29 cellular contexts compared by ENCODE assay signal in the genomic region with DNA sequence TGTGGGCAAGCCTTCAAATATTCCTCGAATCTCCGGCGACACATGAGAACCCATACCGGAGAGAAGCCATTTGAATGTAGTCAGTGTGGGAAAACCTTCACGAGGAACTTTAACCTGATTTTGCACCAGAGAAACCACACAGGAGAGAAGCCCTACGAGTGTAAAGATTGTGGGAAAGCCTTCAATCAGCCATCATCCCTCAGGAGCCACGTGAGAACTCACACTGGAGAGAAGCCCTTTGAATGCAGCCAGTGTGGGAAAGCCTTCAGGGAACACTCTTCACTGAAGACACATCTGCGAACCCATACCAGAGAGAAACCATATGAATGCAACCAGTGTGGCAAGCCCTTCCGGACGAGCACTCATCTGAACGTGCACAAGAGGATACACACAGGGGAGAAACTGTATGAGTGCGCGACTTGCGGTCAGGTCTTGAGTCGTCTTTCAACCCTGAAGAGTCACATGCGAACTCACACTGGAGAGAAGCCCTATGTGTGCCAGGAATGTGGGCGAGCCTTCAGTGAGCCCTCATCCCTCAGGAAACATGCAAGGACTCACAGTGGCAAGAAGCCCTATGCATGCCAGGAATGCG. TPM values are rescaled to one million over a fixed set of nuclear protein-coding genes. Genes with fewer than 3 reads are reported as not detected.
DNase-seq lines count a peak whose midpoint lies in the region; ATAC-seq and TF ChIP-seq lines count a peak whose summit lies in the region.
"Had no signal": no experiment of that assay in that cellular context is flagged by ENCODE, and none has a peak within 500 bp of the region (broad histone marks: within the 10 kb centered on the region; RNA-seq: fewer than 3 reads in every experiment).

No MANE protein-coding gene starts in this region.

- H3K9ac ChIP-seq in HCT116 (ENCODE audit: low read length) (no peak overlapping the region), adipocyte (ENCODE audit: low read length) (no peak overlapping the region), skeletal muscle tissue (ENCODE audit: low read depth in 1 of 3, low read length in 3 of 3) (no peak overlapping the region)
- H3K9ac ChIP-seq: parathyroid adenoma had no signal

- no peaks in the 10 kb centered on the region for H3K9me2 ChIP-seq in HCT116 (ENCODE audit: insufficient read depth)

- ATAC-seq in HCT116 (no peak), HG03025 (IDR thresholded peaks at IDR 0.05; ENCODE audit: low FRiP score, unreplicated experiment) (no peak), GM19452 (IDR thresholded peaks at IDR 0.05; ENCODE audit: unreplicated experiment) (no peak)
- ATAC-seq: body of pancreas, heart right ventricle, left colon, sciatic nerve had no signal

- CTCF ChIA-PET in HCT116 (lab: Charles Lee) = no interaction called here

- no TSS peak for BruUV-seq in HCT116 (replicated peaks; lab: Mats Ljungman, UMichigan)

- H3K4me1 ChIP-seq in HCT116 (ENCODE audit: control insufficient read depth in 1 of 2, insufficient read depth in 2 of 2, low read length in 2 of 2) = no peaks in the 10 kb centered on the region
- no peaks in the 10 kb centered on the region for H3K4me1 ChIP-seq in adipocyte (ENCODE audit: control insufficient read depth, insufficient read depth, low read length)
- no peaks in the 10 kb centered on the region for H3K4me1 ChIP-seq in skeletal muscle tissue (ENCODE audit: control insufficient read depth in 3 of 3, insufficient read depth in 3 of 3, low read length in 3 of 3)
- H3K4me1 ChIP-seq: body of pancreas, esophagus muscularis mucosa, heart right ventricle, parathyroid adenoma had no signal

- H3K27ac ChIP-seq in HCT116 (ENCODE audit: low read depth, low read length) (no peak overlapping the region), skeletal muscle tissue (ENCODE audit: low read depth, low read length) (no peak overlapping the region)
- H3K27ac ChIP-seq: body of pancreas, esophagus muscularis mucosa, heart right ventricle, parathyroid adenoma had no signal

- intact Hi-C loops in HCT116 (cut with micrococcal nuclease) = no loop called here

- H3K9me3 ChIP-seq in HCT116 (ENCODE audit: control insufficient read depth in 1 of 2, insufficient read depth in 1 of 2, low read depth in 1 of 2, low read length in 2 of 2) (peaks cover 35 to 52% of the 10 kb centered on the region in 2 experiments), adipocyte (ENCODE audit: control insufficient read depth, low read length) (peaks cover 97% of the 10 kb centered on the region), skeletal muscle tissue (ENCODE audit: control insufficient read depth in 3 of 3, low read length in 3 of 3) (peaks cover 69 to 83% (median 73%) of the 10 kb centered on the region in 3 donors)

- H3K36me3 ChIP-seq in HCT116 (ENCODE audit: control insufficient read depth in 1 of 2, insufficient read depth in 2 of 2, low read length in 2 of 2) = peaks cover 2 to 13% of the 10 kb centered on the region in 2 experiments; a peak in 2 of 4 replicates
- H3K36me3 ChIP-seq in adipocyte (ENCODE audit: control insufficient read depth, insufficient read depth, low read length, severe bottlenecking) = peaks cover 94% of the 10 kb centered on the region
- peaks cover 81 to 84% (median 84%) of the 10 kb centered on the region in 3 donors for H3K36me3 ChIP-seq in skeletal muscle tissue (ENCODE audit: control insufficient read depth in 3 of 3, insufficient read depth in 3 of 3, low read length in 3 of 3)

- no peaks in the 10 kb centered on the region for H3K79me2 ChIP-seq in HCT116 (ENCODE audit: insufficient read depth, low read length)
- H3K79me2 ChIP-seq: parathyroid adenoma had no signal

- TF ChIP-seq CTCF in HCT116 (IDR thresholded peaks at IDR 0.05 in 2 of 3, conservative IDR thresholded peaks at IDR 0.05 in 1 of 3; ENCODE audit: borderline replicate concordance in 1 of 3, insufficient read depth in 1 of 3, low read depth in 2 of 3, low read length in 2 of 3) (no peak), fibroblast of mammary gland (conservative IDR thresholded peaks at IDR 0.05; ENCODE audit: control insufficient read depth, insufficient read depth, low read depth, low read length) (no peak)

- no peak overlapping the region for H3K4me2 ChIP-seq in HCT116 (ENCODE audit: low read length)

- no peaks in the 10 kb centered on the region for H4K20me1 ChIP-seq in HCT116 (ENCODE audit: insufficient read depth)

- POLR2A ChIA-PET in HCT116 (lab: Charles Lee) = no interaction called here

- H3K27me3 ChIP-seq in HCT116 (ENCODE audit: insufficient read depth, low read length) (no peaks in the 10 kb centered on the region), adipocyte (replicated peaks; ENCODE audit: control insufficient read depth, insufficient read depth, low read length) (no peaks in the 10 kb centered on the region), skeletal muscle tissue (ENCODE audit: control insufficient read depth in 3 of 3, insufficient read depth in 3 of 3, low read length in 3 of 3) (no peaks in the 10 kb centered on the region)
- H3K27me3 ChIP-seq: body of pancreas, esophagus muscularis mucosa, heart right ventricle had no signal

- no peak overlapping the region for H2AFZ ChIP-seq in HCT116 (ENCODE audit: low read depth, low read length, poor library complexity, severe bottlenecking)
- H2AFZ ChIP-seq: parathyroid adenoma had no signal

- RAD21 ChIA-PET in HCT116 (lab: Charles Lee; ENCODE audit: low non-redundant PET in 1 of 2, low total read pairs in 2 of 2, uncharacterized antibody in 2 of 2, unreplicated experiment in 2 of 2) = no interaction called here

- no peak for TF ChIP-seq RAD21 in HCT116 (IDR thresholded peaks at IDR 0.05; ENCODE audit: low read depth)

- DNase-seq in HCT116 (ENCODE audit: low read depth, low spot score) (no peak), adipocyte (ENCODE audit: low read depth) (no peak), fibroblast of mammary gland (ENCODE audit: low read depth) (peak; percentile 15)
- no peak for DNase-seq in NK-92 treated with Interleukin-12 subunit alpha and Interleukin-12 subunit beta, amount 100 ng/mL, for 24 hours (lab: John Stamatoyannopoulos, UW)
- DNase-seq: activated B cell treated with CpG ODN at 0.5 μM for 24 hours; activated CD4-positive, alpha-beta T cell treated with anti-CD3 and anti-CD28 coated beads, Interleukin-2, amount 50 U/mL, for 4 hours; activated CD8-positive, alpha-beta memory T cell treated with anti-CD3 and anti-CD28 coated beads, Interleukin-2, amount 50 U/mL, for 48 hours; body of pancreas; CD4-positive, alpha-beta T cell; effector CD8-positive, alpha-beta T cell; heart right ventricle; left colon; midbrain; NCI-H1048; NCI-H1930; NCI-H2227 treated with DMSO at 0.1 percent for 48 hours; NCI-H748 treated with DMSO at 0.1 percent for 48 hours; nephron progenitor cell; substantia nigra; T1000 had no signal

- no peak for TF ChIP-seq POLR2A in HCT116 (IDR thresholded peaks at IDR 0.05; ENCODE audit: borderline replicate concordance, extremely low read depth, insufficient read depth, insufficient read length)

- no peak overlapping the region for H3K4me3 ChIP-seq in HCT116 (replicated peaks in 1 of 2; ENCODE audit: low read depth in 1 of 2, low read length in 2 of 2)
- peak overlapping the region; percentile 71 for H3K4me3 ChIP-seq in adipocyte (ENCODE audit: low read length)
- H3K4me3 ChIP-seq in fibroblast of mammary gland (ENCODE audit: control insufficient read depth, low read depth, low read length) = no peak overlapping the region
- H3K4me3 ChIP-seq in skeletal muscle tissue (ENCODE audit: low read length in 3 of 3) = peak overlapping the region; percentile 13 to 25 (median 24)
- H3K4me3 ChIP-seq: body of pancreas, esophagus muscularis mucosa had no signal

TF ChIP-seq in HCT116, 20 proteins besides CTCF, POLR2A, EP300 and RAD21 (continues in another document):
- TF ChIP-seq ATF3 (IDR thresholded peaks at IDR 0.05) (no peak), ELF1 (IDR thresholded peaks at IDR 0.05; ENCODE audit: borderline replicate concordance, low read depth) (no peak), ZNF274 (IDR thresholded peaks at IDR 0.05; ENCODE audit: low read depth, low read length) (peak; percentile 85), MAX (IDR thresholded peaks at IDR 0.05) (no peak), EGR1 (IDR thresholded peaks at IDR 0.05; ENCODE audit: low read depth) (no peak), EZH2phosphoT487 (IDR thresholded peaks at IDR 0.05; ENCODE audit: borderline replicate concordance) (no peak), EZH2 (IDR thresholded peaks at IDR 0.05) (no peak), SRF (IDR thresholded peaks at IDR 0.05; ENCODE audit: low read depth) (no peak), FOSL1 (IDR thresholded peaks at IDR 0.05; ENCODE audit: low read depth) (no peak), SIN3A (IDR thresholded peaks at IDR 0.05; ENCODE audit: low read depth) (no peak), POLR2AphosphoS5 (IDR thresholded peaks at IDR 0.05; ENCODE audit: low read depth, low read length) (no peak)

RNA-seq across cellular contexts. Expression of gene ZNF333, which starts 28.8 kb away (rescaled TPM):
- total RNA-seq in HCT116 (2021; ENCODE audit: unreplicated experiment) = 9.2 TPM
- polyA plus RNA-seq in HCT116 (2012) = 8.5 and 10.5 TPM in 2 replicates
- 12.0 TPM for total RNA-seq in skeletal muscle tissue

RNA-seq across cellular contexts. Expression of gene ADGRE3, which starts 44.0 kb away (rescaled TPM):
- total RNA-seq in HCT116 (2021; ENCODE audit: unreplicated experiment) (not detected), skeletal muscle tissue (not detected)
- not detected in 2 replicates for polyA plus RNA-seq in HCT116 (2012)
- total RNA-seq: activated B cell treated with CpG ODN at 0.5 μM for 24 hours; activated T-helper 2 cell treated with anti-CD3 and anti-CD28 coated beads, Interferon-gamma antibody, Interleukin-2, Interleukin-4, amounts not matched to agents 10 μg/mL and 5 μg/mL and 100 μg/mL, durations not matched to agents 14 hours and 24 hours and 36 hours; body of pancreas; CD4-positive, alpha-beta T cell; cerebellum; left colon; OCI-LY7 had no signal

RNA-seq across cellular contexts. Expression of gene ADGRE2, which starts 59.7 kb away (rescaled TPM):
- 8.4 TPM for total RNA-seq in HCT116 (2021; ENCODE audit: unreplicated experiment)
- polyA plus RNA-seq in HCT116 (2012) = 6.8 TPM in 2 replicates
- under 0.01 TPM for total RNA-seq in skeletal muscle tissue

Comparison
In these comparisons a context has a peak if more than half of its experiments do, and no peak if none do; other contexts are left out.
1. H3K4me3 ChIP-seq: peak in adipocyte (single experiment) and skeletal muscle tissue (3 of 3); none in HCT116 (0 of 2) and fibroblast of mammary gland (single experiment).